In the genomic region with DNA sequence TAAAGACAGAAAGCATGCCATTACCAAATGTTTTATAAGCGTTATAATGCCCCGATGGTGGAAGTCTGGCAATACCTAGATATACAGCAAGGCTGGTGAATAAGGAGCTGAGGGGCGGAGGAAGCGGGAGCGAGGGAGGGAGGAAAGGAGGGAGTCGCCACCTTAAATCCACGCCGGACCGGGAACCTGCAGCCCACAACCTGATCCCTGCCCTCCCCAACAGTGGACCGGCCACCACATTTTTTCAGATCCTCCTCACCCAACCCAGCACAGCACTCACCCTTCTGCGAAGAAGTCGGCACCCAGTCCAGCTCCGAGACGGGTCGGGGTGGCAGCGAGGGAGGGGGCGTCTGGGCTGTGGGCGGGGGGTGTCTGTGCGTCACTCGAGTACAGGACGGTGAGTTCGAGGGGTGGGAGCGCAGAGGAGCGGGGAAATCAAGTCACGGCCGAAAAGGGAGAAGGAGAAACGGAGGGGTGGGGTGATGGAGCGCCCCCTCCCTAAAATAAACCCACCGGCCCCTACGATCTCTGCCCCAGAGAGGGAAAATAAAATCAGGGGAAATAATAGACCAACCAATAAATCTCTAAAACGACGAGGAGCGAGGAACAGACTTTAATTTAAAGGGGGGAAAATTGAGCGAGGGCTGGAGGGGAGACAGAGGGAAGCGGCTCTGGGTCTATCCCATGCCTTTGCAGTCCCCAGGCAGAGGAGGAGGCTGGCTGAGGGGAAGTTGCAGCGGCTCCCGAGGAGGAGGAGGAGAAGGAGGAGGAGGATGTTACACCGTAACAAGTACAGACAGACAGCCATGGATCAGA, we compare ENCODE assay signal across 8 cellular contexts.
DNase-seq lines count a peak whose midpoint lies in the region; ATAC-seq, FAIRE-seq and TF ChIP-seq lines count a peak whose summit lies in the region.

No MANE protein-coding gene starts in this region.

- POLR2A ChIA-PET in WTC11 (lab: Charles Lee): interaction anchor here (0.6 to 2.9 kb wide), 8 partner anchors 8 to 108 kb away, joined by 3 to 26 read pairs (median 4); partner anchors contain the start of gene SERTAD2

- peak overlapping the region; percentile 97 for H3K27ac Mint-ChIP-seq in WTC11

- H3K4me3 ChIP-seq in BE2C (ENCODE audit: low read depth, low read length) (peak overlapping the region; percentile 81), kidney (ENCODE audit: low read length in 2 of 2) (peak overlapping the region; percentile 92), spleen (peak overlapping the region; percentile 36 to 83 (median 58))

- H3K9ac ChIP-seq in kidney (ENCODE audit: low read length in 2 of 2): peak overlapping the region; percentile 96 to 100

- H3K27ac ChIP-seq in kidney (ENCODE audit: low read depth in 2 of 2, low read length in 2 of 2) (peak overlapping the region; percentile 97), spleen (peak overlapping the region; percentile 90 to 99 (median 98))

- H3K36me3 Mint-ChIP-seq in WTC11: no peaks in the 10 kb centered on the region

- H3K27me3 Mint-ChIP-seq in WTC11 (ENCODE audit: low read depth): peaks cover 23% of the 10 kb centered on the region

- CTCF ChIA-PET in WTC11 (lab: Charles Lee): interaction anchor here (0.6 to 3.5 kb wide), 24 partner anchors 8 to 693 kb away, joined by 3 to 39 read pairs (median 4); partner anchors contain the start of genes CEP68 and SERTAD2

- DNase-seq in BE2C (peak; percentile 25), HTR-8/SVneo (ENCODE audit: insufficient read length, low spot score) (peak; percentile 33), WTC11 (ENCODE audit: low spot score) (peak; percentile 39), cerebellum (ENCODE audit: low spot score) (peak; percentile 58), kidney (peak; percentile 87), spleen (peak; percentile 92)

- no peaks in the 10 kb centered on the region for H3K9me3 ChIP-seq in BE2C
- H3K9me3 ChIP-seq in kidney (ENCODE audit: control insufficient read depth in 1 of 2, low read length in 2 of 2): no peaks in the 10 kb centered on the region
- H3K9me3 ChIP-seq in spleen: no peaks in the 10 kb centered on the region

- H3K4me1 Mint-ChIP-seq in WTC11: peaks cover 15% of the 10 kb centered on the region

- intact Hi-C loops in kidney (cut with DNase I): no loop called here
- intact Hi-C loops in spleen (cut with DNase I; ENCODE audit: low total_unique reads): loop anchor here (5.0 kb wide), 1 partner anchor 98 kb away; the partner anchor contains the start of gene SERTAD2

- FAIRE-seq in HTR-8/SVneo (lab: Jason Lieb, UNC) (no peak), kidney (lab: Jason Lieb, UNC) (no peak)

- H3K36me3 ChIP-seq in BE2C (no peaks in the 10 kb centered on the region), kidney (ENCODE audit: control insufficient read depth in 1 of 2, insufficient read depth in 2 of 2, low read length in 2 of 2) (no peaks in the 10 kb centered on the region), spleen (no peaks in the 10 kb centered on the region)

- H3K9me3 Mint-ChIP-seq in WTC11: 0 out of 2 replicates have a peak, but pooled peaks cover 3% of the 10 kb centered on the region

- TF ChIP-seq CTCF in BE2C (IDR thresholded peaks at IDR 0.05; ENCODE audit: low read depth, low read length): no peak
- TF ChIP-seq CTCF in WTC11 (IDR thresholded peaks at IDR 0.05): no peak
- no peak for TF ChIP-seq CTCF in kidney (IDR thresholded peaks at IDR 0.05; ENCODE audit: borderline replicate concordance, extremely low read depth, insufficient read depth)
- TF ChIP-seq CTCF in spleen (IDR thresholded peaks at IDR 0.05 in 8 of 11, conservative IDR thresholded peaks at IDR 0.05 in 3 of 11): no peak

- peak overlapping the region; percentile 96 for H3K4me3 Mint-ChIP-seq in WTC11

- peak; percentile 40 for ATAC-seq in WTC11
- ATAC-seq in HG03342 (IDR thresholded peaks at IDR 0.05; ENCODE audit: unreplicated experiment): no peak
- ATAC-seq in HG03442 (IDR thresholded peaks at IDR 0.05; ENCODE audit: unreplicated experiment): no peak

- 0 to 1% (median 0%) methylated on average over 38 of the region's 38 CpGs for WGBS in spleen, 5 donors

- TF ChIP-seq POLR2A in spleen (IDR thresholded peaks at IDR 0.05): no peak

- H3K4me1 ChIP-seq in BE2C (peaks cover 4% of the 10 kb centered on the region; the same call in 1 of the 2 replicates), kidney (ENCODE audit: control insufficient read depth in 1 of 2, insufficient read depth in 1 of 2, low read depth in 1 of 2, low read length in 2 of 2) (peaks cover 5 to 12% of the 10 kb centered on the region in 2 donors), spleen (peaks cover 22 to 61% (median 48%) of the 10 kb centered on the region in 6 donors)

- no peaks in the 10 kb centered on the region for H3K27me3 ChIP-seq in BE2C
- no peaks in the 10 kb centered on the region for H3K27me3 ChIP-seq in spleen (replicated peaks in 1 of 7)

TF ChIP-seq in WTC11, 78 proteins besides CTCF, POLR2A, EP300 and RAD21 (continues in another document):
- TF ChIP-seq ZNF671 (CRISPR knock-in tag; IDR thresholded peaks at IDR 0.05) (no peak), PRRX2 (CRISPR knock-in tag; IDR thresholded peaks at IDR 0.05) (no peak), ESRRA (CRISPR knock-in tag; IDR thresholded peaks at IDR 0.05; ENCODE audit: borderline replicate concordance) (no peak), TCF7 (CRISPR knock-in tag; IDR thresholded peaks at IDR 0.05; ENCODE audit: low read depth) (no peak), TEAD4 (CRISPR knock-in tag; IDR thresholded peaks at IDR 0.05) (no peak), ZNF317 (CRISPR knock-in tag; IDR thresholded peaks at IDR 0.05; ENCODE audit: borderline replicate concordance, low read depth) (no peak), ELF4 (CRISPR knock-in tag; IDR thresholded peaks at IDR 0.05; ENCODE audit: low read depth) (no peak), JAZF1 (CRISPR knock-in tag; IDR thresholded peaks at IDR 0.05) (no peak), GRHL2 (CRISPR knock-in tag; IDR thresholded peaks at IDR 0.05; ENCODE audit: insufficient replicate concordance, severe bottlenecking) (no peak), NFYB (CRISPR knock-in tag; conservative IDR thresholded peaks at IDR 0.05; ENCODE audit: low read depth) (no peak), FOXK1 (CRISPR knock-in tag; IDR thresholded peaks at IDR 0.05) (no peak), TEAD1 (CRISPR knock-in tag; IDR thresholded peaks at IDR 0.05) (no peak), NFATC4 (CRISPR knock-in tag; IDR thresholded peaks at IDR 0.05) (no peak), MYBL2 (CRISPR knock-in tag; IDR thresholded peaks at IDR 0.05) (no peak)
- TF ChIP-seq, protein P1, sequence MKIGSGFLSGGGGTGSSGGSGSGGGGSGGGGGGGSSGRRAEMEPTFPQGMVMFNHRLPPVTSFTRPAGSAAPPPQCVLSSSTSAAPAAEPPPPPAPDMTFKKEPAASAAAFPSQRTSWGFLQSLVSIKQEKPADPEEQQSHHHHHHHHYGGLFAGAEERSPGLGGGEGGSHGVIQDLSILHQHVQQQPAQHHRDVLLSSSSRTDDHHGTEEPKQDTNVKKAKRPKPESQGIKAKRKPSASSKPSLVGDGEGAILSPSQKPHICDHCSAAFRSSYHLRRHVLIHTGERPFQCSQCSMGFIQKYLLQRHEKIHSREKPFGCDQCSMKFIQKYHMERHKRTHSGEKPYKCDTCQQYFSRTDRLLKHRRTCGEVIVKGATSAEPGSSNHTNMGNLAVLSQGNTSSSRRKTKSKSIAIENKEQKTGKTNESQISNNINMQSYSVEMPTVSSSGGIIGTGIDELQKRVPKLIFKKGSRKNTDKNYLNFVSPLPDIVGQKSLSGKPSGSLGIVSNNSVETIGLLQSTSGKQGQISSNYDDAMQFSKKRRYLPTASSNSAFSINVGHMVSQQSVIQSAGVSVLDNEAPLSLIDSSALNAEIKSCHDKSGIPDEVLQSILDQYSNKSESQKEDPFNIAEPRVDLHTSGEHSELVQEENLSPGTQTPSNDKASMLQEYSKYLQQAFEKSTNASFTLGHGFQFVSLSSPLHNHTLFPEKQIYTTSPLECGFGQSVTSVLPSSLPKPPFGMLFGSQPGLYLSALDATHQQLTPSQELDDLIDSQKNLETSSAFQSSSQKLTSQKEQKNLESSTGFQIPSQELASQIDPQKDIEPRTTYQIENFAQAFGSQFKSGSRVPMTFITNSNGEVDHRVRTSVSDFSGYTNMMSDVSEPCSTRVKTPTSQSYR (CRISPR knock-in tag; IDR thresholded peaks at IDR 0.05): no peak
- TF ChIP-seq, protein P2, sequence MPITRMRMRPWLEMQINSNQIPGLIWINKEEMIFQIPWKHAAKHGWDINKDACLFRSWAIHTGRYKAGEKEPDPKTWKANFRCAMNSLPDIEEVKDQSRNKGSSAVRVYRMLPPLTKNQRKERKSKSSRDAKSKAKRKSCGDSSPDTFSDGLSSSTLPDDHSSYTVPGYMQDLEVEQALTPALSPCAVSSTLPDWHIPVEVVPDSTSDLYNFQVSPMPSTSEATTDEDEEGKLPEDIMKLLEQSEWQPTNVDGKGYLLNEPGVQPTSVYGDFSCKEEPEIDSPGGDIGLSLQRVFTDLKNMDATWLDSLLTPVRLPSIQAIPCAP (CRISPR knock-in tag; IDR thresholded peaks at IDR 0.05): no peak
- TF ChIP-seq, protein P3, sequence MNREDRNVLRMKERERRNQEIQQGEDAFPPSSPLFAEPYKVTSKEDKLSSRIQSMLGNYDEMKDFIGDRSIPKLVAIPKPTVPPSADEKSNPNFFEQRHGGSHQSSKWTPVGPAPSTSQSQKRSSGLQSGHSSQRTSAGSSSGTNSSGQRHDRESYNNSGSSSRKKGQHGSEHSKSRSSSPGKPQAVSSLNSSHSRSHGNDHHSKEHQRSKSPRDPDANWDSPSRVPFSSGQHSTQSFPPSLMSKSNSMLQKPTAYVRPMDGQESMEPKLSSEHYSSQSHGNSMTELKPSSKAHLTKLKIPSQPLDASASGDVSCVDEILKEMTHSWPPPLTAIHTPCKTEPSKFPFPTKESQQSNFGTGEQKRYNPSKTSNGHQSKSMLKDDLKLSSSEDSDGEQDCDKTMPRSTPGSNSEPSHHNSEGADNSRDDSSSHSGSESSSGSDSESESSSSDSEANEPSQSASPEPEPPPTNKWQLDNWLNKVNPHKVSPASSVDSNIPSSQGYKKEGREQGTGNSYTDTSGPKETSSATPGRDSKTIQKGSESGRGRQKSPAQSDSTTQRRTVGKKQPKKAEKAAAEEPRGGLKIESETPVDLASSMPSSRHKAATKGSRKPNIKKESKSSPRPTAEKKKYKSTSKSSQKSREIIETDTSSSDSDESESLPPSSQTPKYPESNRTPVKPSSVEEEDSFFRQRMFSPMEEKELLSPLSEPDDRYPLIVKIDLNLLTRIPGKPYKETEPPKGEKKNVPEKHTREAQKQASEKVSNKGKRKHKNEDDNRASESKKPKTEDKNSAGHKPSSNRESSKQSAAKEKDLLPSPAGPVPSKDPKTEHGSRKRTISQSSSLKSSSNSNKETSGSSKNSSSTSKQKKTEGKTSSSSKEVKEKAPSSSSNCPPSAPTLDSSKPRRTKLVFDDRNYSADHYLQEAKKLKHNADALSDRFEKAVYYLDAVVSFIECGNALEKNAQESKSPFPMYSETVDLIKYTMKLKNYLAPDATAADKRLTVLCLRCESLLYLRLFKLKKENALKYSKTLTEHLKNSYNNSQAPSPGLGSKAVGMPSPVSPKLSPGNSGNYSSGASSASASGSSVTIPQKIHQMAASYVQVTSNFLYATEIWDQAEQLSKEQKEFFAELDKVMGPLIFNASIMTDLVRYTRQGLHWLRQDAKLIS (CRISPR knock-in tag; IDR thresholded peaks at IDR 0.05; ENCODE audit: borderline replicate concordance): no peak

Comparison
In these comparisons a context has a peak if more than half of its experiments do, and no peak if none do; other contexts are left out.
1. DNase-seq: peak in every context shown above with its lines; median percentile 92 in spleen; 87 in kidney; 58 in cerebellum; 39 in WTC11; 33 in HTR-8/SVneo; 25 in BE2C.